ENCODE assay signal across 8 cellular contexts in the genomic region with DNA sequence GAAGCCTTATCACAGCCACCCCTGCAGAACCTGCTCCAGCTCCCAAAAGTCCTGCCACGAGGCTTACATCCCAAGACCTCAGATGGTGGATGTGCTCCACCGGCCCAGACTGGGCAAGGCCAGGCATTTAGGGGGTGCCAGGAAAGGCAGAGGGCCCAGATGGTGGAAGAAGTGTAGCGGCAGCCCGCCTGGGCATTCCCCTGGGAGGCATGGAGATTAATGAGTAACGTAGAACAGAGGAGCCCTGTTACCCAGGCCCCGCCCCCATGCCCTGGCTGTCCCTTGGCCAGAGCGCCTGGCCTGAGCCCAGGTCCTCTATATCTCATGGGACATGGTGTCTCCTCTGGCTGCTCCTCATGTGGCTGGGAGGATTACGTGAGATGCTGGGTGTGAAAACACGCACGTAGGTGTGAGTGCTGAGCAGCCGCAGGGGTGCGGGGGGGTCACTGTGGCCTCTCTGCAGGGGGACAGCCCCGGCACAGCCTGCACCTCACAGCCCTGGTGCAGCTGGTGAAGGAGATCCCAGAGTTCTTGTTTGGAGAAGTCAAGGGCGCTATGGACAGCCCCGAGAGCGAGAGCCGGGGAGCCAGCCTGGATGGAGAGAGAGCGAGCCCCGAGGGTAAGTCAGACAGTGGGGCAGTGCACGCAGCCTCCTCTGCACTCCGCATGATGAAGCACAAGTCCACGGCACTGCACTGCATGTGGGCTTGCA. TPM values are rescaled to one million over a fixed set of nuclear protein-coding genes. Genes with fewer than 3 reads are reported as not detected.
A peak's percentile ranks its signal among the peaks of the same experiment; 100 is the strongest.
DNase-seq lines count a peak whose midpoint lies in the region; TF ChIP-seq lines count a peak whose summit lies in the region.

No MANE protein-coding gene starts in this region.

- peaks cover 9% of the 10 kb centered on the region for H3K4me1 Mint-ChIP-seq in activated CD4-positive, alpha-beta T cell treated with anti-CD3 and anti-CD28 coated beads, Interleukin-2, amount 10 ng/mL, durations not matched to agents 24 days and 14 days

- no peaks in the 10 kb centered on the region for H3K27me3 ChIP-seq in adrenal gland

- H3K9me3 Mint-ChIP-seq in activated CD4-positive, alpha-beta T cell treated with anti-CD3 and anti-CD28 coated beads, Interleukin-2, amount 10 ng/mL, durations not matched to agents 24 days and 14 days = no peaks in the 10 kb centered on the region

- H3K36me3 ChIP-seq in adrenal gland (replicated peaks in 1 of 2) = peaks cover 0 to 28% of the 10 kb centered on the region in 2 donors

- no peak for TF ChIP-seq POLR2A in adrenal gland (IDR thresholded peaks at IDR 0.05)

- no peaks in the 10 kb centered on the region for H3K9me3 ChIP-seq in adrenal gland (replicated peaks in 1 of 3)

- H3K27ac Mint-ChIP-seq in activated CD4-positive, alpha-beta T cell treated with anti-CD3 and anti-CD28 coated beads, Interleukin-2, amount 10 ng/mL, durations not matched to agents 24 days and 14 days = no peak overlapping the region

- H3K27ac ChIP-seq in adrenal gland = no peak overlapping the region
- peak overlapping the region; percentile 79 for H3K27ac ChIP-seq in substantia nigra (ENCODE audit: low read depth, low read length, poor library complexity, severe bottlenecking)

- no peaks in the 10 kb centered on the region for H3K36me3 Mint-ChIP-seq in activated CD4-positive, alpha-beta T cell treated with anti-CD3 and anti-CD28 coated beads, Interleukin-2, amount 10 ng/mL, durations not matched to agents 24 days and 14 days (ENCODE audit: low read depth)

- DNase-seq in NCI-H1694 (lab: John Stamatoyannopoulos, UW) (peak; percentile 45), NCI-H1694 treated with DMSO at 0.1 percent for 48 hours (lab: John Stamatoyannopoulos, UW) (no peak), adrenal gland (peak; percentile 36 to 85 (median 54)), kidney tubule cell (ENCODE audit: low spot score) (peak; percentile 78), substantia nigra (lab: John Stamatoyannopoulos, UW) (peak; percentile 38 to 96 (median 83)), epidermal melanocyte (ENCODE audit: insufficient read length, low spot score) (no peak), iPS-NIHi11 (ENCODE audit: low spot score) (no peak)
- DNase-seq in activated CD4-positive, alpha-beta T cell treated with anti-CD3 and anti-CD28 coated beads, Interleukin-2, amount 10 ng/mL, durations not matched to agents 24 days and 14 days = no peak

- no peak for TF ChIP-seq CTCF in adrenal gland (IDR thresholded peaks at IDR 0.05)

- no peak overlapping the region for H3K4me3 Mint-ChIP-seq in activated CD4-positive, alpha-beta T cell treated with anti-CD3 and anti-CD28 coated beads, Interleukin-2, amount 10 ng/mL, durations not matched to agents 24 days and 14 days

- H3K4me1 ChIP-seq in adrenal gland (replicated peaks in 1 of 2) = peaks cover 1 to 9% of the 10 kb centered on the region in 2 donors

- H3K4me3 ChIP-seq in adrenal gland = no peak overlapping the region

- no peaks in the 10 kb centered on the region for H3K27me3 Mint-ChIP-seq in activated CD4-positive, alpha-beta T cell treated with anti-CD3 and anti-CD28 coated beads, Interleukin-2, amount 10 ng/mL, durations not matched to agents 24 days and 14 days

- intact Hi-C loops in adrenal gland (cut with DNase I) = no loop called here
- intact Hi-C loops in activated CD4-positive, alpha-beta T cell treated with anti-CD3 and anti-CD28 coated beads, Interleukin-2, amount 10 ng/mL, durations not matched to agents 24 days and 14 days (cut with micrococcal nuclease) = no loop called here

- 86 to 93% (median 88%) methylated on average over 13 to 22 of the region's 22 CpGs for WGBS in adrenal gland, 4 donors

RNA-seq across cellular contexts. Expression of a gene that starts 52.9 kb away (rescaled TPM):
- 10 to 100 TPM in 7 of 8 donors, 1 to 10 TPM in 1; 8.6 to 25.0 (median 18.6) TPM for total RNA-seq in adrenal gland
- 10 to 100 TPM in 2 of 3 donors, 1 to 10 TPM in 1; 1.6 to 44.2 (median 24.5) TPM for polyA plus RNA-seq in adrenal gland
- 0.21 TPM in 1 of 2 replicates, not detected in the other for total RNA-seq in activated CD4-positive, alpha-beta T cell treated with anti-CD3 and anti-CD28 coated beads, Interleukin-2, amount 10 ng/mL, durations not matched to agents 24 days and 14 days

Comparison
In these comparisons a context has a peak if more than half of its experiments do, and no peak if none do; other contexts are left out.
1. DNase-seq: peak in NCI-H1694 (single experiment), adrenal gland (7 of 7), kidney tubule cell (single experiment) and substantia nigra (49 of 49); none in NCI-H1694 treated with DMSO at 0.1 percent for 48 hours (single experiment), epidermal melanocyte (single experiment), activated CD4-positive, alpha-beta T cell treated with anti-CD3 and anti-CD28 coated beads, Interleukin-2, amount 10 ng/mL, durations not matched to agents 24 days and 14 days (single experiment) and iPS-NIHi11 (single experiment).